8 cellular contexts compared by ENCODE assay signal in the genomic region with DNA sequence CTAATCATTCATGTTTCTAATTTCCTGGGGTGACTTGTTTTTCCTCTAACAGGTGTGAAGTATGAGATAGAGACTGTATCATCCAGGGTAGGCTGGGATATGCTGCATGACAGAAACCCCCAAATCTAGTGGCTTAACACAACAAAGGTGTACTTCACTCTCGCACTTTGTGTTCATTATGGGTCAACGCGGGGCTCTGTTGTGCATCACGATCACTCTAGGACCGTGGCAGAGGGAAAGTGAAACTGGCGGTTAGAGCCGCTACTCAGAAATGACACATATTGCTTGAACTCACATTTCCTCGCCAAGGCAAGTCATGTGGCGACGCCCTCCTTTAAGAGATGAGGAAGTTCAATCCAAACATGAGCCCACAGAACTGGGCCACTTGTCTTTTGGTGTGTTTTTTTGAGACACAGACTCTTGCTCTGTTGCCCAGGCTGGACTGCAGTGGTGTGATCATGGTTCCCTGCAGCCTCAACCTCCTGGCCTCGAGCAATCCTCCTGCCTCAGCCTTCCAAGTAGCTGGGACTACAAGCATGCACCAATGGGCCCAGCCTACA. TPM values are rescaled to one million over a fixed set of nuclear protein-coding genes. Genes with fewer than 3 reads are reported as not detected.
DNase-seq lines count a peak whose midpoint lies in the region; ATAC-seq, FAIRE-seq and TF ChIP-seq lines count a peak whose summit lies in the region.

No MANE protein-coding gene starts in this region.

- peak overlapping the region; percentile 90 to 99 (median 96) for H3K27ac Mint-ChIP-seq in CD8-positive, alpha-beta memory T cell
- peak overlapping the region; percentile 97 to 100 (median 99) for H3K27ac Mint-ChIP-seq in naive thymus-derived CD4-positive, alpha-beta T cell

- peak overlapping the region; percentile 39; the same call in 1 of the 2 replicates for H3K14ac ChIP-seq in IMR-90 (replicated peaks; ENCODE audit: low read depth, low read length)

- no peaks in the 10 kb centered on the region for H3K27me3 ChIP-seq in CD8-positive, alpha-beta memory T cell (ENCODE audit: insufficient read depth, low read length, poor library complexity, severe bottlenecking)
- H3K27me3 ChIP-seq in IMR-90 (ENCODE audit: control insufficient read depth, insufficient read depth, low read length): no peaks in the 10 kb centered on the region
- no peaks in the 10 kb centered on the region for H3K27me3 ChIP-seq in naive thymus-derived CD4-positive, alpha-beta T cell (ENCODE audit: control insufficient read depth in 2 of 2, insufficient read depth in 2 of 2, low read length in 2 of 2)

- H2BK120ac ChIP-seq in IMR-90 (ENCODE audit: low read depth, low read length): peak overlapping the region; percentile 72

- no peaks in the 10 kb centered on the region for H3K27me3 Mint-ChIP-seq in CD8-positive, alpha-beta memory T cell
- H3K27me3 Mint-ChIP-seq in naive thymus-derived CD4-positive, alpha-beta T cell: no peaks in the 10 kb centered on the region

- H3K27ac ChIP-seq in CD8-positive, alpha-beta memory T cell (ENCODE audit: low read depth, low read length): peak overlapping the region; percentile 78
- H3K27ac ChIP-seq in IMR-90 (ENCODE audit: insufficient read depth, low read length): peak overlapping the region; percentile 44
- peak overlapping the region; percentile 79 for H3K27ac ChIP-seq in naive thymus-derived CD4-positive, alpha-beta T cell (ENCODE audit: low read depth, low read length)

- no peaks in the 10 kb centered on the region for H3K9me3 Mint-ChIP-seq in CD8-positive, alpha-beta memory T cell
- H3K9me3 Mint-ChIP-seq in naive thymus-derived CD4-positive, alpha-beta T cell: no peaks in the 10 kb centered on the region

- no peak overlapping the region for H2AK9ac ChIP-seq in IMR-90 (replicated peaks; ENCODE audit: low read depth, low read length, poor library complexity)

- ATAC-seq in GM21390 (IDR thresholded peaks at IDR 0.05; ENCODE audit: unreplicated experiment): peak; percentile 97
- ATAC-seq in IMR-90 (ENCODE audit: low read depth): peak; percentile 86
- ATAC-seq in naive thymus-derived CD4-positive, alpha-beta T cell: peak; percentile 95

- H2BK15ac ChIP-seq in IMR-90 (ENCODE audit: low read depth, low read length): peak overlapping the region; percentile 9; the same call in 1 of the 3 replicates

- no peaks in the 10 kb centered on the region for H3K9me3 ChIP-seq in CD8-positive, alpha-beta memory T cell (ENCODE audit: low read length)
- H3K9me3 ChIP-seq in IMR-90 (ENCODE audit: control insufficient read depth, insufficient read depth, low read length): no peaks in the 10 kb centered on the region
- no peaks in the 10 kb centered on the region for H3K9me3 ChIP-seq in naive thymus-derived CD4-positive, alpha-beta T cell (ENCODE audit: control insufficient read depth in 2 of 3, low read length in 3 of 3)

- no peaks in the 10 kb centered on the region for H3K9me1 ChIP-seq in IMR-90 (ENCODE audit: insufficient read depth, low read length)

- no peaks in the 10 kb centered on the region for H4K20me1 ChIP-seq in IMR-90 (ENCODE audit: insufficient read depth, low read length)

- intact Hi-C loops in IMR-90 (cut with micrococcal nuclease): no loop called here
- intact Hi-C loops in naive thymus-derived CD4-positive, alpha-beta T cell (cut with micrococcal nuclease): loop anchor here (1.0 kb wide), 7 partner anchors 9 to 266 kb away; a partner anchor contains a TSS

- TF ChIP-seq RAD21 in IMR-90 (IDR thresholded peaks at IDR 0.05; ENCODE audit: low read length): no peak

- peak overlapping the region; percentile 43 for H4K5ac ChIP-seq in IMR-90 (ENCODE audit: low read depth, low read length)

- peak overlapping the region; percentile 43 to 87 (median 84) for H3K4me3 Mint-ChIP-seq in CD8-positive, alpha-beta memory T cell
- peak overlapping the region; percentile 61 to 92 (median 89) for H3K4me3 Mint-ChIP-seq in naive thymus-derived CD4-positive, alpha-beta T cell

- no peak overlapping the region for H2AK5ac ChIP-seq in IMR-90 (ENCODE audit: low read depth, low read length)

- H3K4me1 ChIP-seq in CD8-positive, alpha-beta memory T cell (ENCODE audit: insufficient read depth, low read length): peaks cover 25% of the 10 kb centered on the region
- H3K4me1 ChIP-seq in IMR-90 (ENCODE audit: control insufficient read depth, insufficient read depth, low read length): peaks cover 4% of the 10 kb centered on the region
- H3K4me1 ChIP-seq in naive thymus-derived CD4-positive, alpha-beta T cell (ENCODE audit: control insufficient read depth in 2 of 2, insufficient read depth in 2 of 2, low read length in 2 of 2): peaks cover 16 to 25% of the 10 kb centered on the region in 2 donors

- peak; percentile 47 to 82 (median 71) for DNase-seq in CD8-positive, alpha-beta memory T cell
- DNase-seq in IMR-90 (peak; percentile 66), stromal cell of bone marrow (ENCODE audit: low read depth) (peak; percentile 54), NCI-H524 treated with DMSO at 0.1 percent for 48 hours (lab: John Stamatoyannopoulos, UW) (no peak)
- DNase-seq in activated CD4-positive, CD25-positive, alpha-beta regulatory T cell treated with anti-CD3 and anti-CD28 coated beads, Interleukin-2, amount 50 U/mL, for 16 hours (ENCODE audit: low read depth, low spot score): peak; percentile 58
- DNase-seq in naive thymus-derived CD4-positive, alpha-beta T cell: peak; percentile 39 to 78 (median 74)

- H3K4me3 ChIP-seq in CD8-positive, alpha-beta memory T cell (ENCODE audit: low read length): peak overlapping the region; percentile 56
- H3K4me3 ChIP-seq in IMR-90 (ENCODE audit: insufficient read depth, low read depth, low read length): peak overlapping the region; percentile 38
- H3K4me3 ChIP-seq in naive thymus-derived CD4-positive, alpha-beta T cell (ENCODE audit: low read length): peak overlapping the region; percentile 33

- FAIRE-seq in colon (lab: Jason Lieb, UNC): peak; percentile 71

- no peaks in the 10 kb centered on the region for H3K79me1 ChIP-seq in IMR-90 (ENCODE audit: low read depth in 1 of 2, low read length in 2 of 2)

- dilution Hi-C loops in IMR-90 (cut with HindIII; ENCODE audit: low sequenced_read_pairs, unreplicated experiment): no loop called here

- no TSS peak for BruUV-seq in IMR-90 (replicated peaks; lab: Mats Ljungman, UMichigan)

- H3K36me3 ChIP-seq in CD8-positive, alpha-beta memory T cell (ENCODE audit: insufficient read depth, low read length): no peaks in the 10 kb centered on the region
- no peaks in the 10 kb centered on the region for H3K36me3 ChIP-seq in IMR-90 (ENCODE audit: control insufficient read depth, insufficient read depth, low read length)
- no peaks in the 10 kb centered on the region for H3K36me3 ChIP-seq in naive thymus-derived CD4-positive, alpha-beta T cell (ENCODE audit: control insufficient read depth in 2 of 3, insufficient read depth in 3 of 3, low read length in 3 of 3)

- no peak overlapping the region; the same call in 1 of the 2 replicates for H3K56ac ChIP-seq in IMR-90 (ENCODE audit: extremely low read depth, insufficient read depth, low read length)

- peak overlapping the region; percentile 40 for H2BK5ac ChIP-seq in IMR-90 (ENCODE audit: low read depth, low read length, poor library complexity, severe bottlenecking)

- H4K8ac ChIP-seq in IMR-90 (ENCODE audit: low read depth in 2 of 2, low read length in 2 of 2): peak overlapping the region; percentile 10 to 74; a peak in 3 of 4 replicates

- peaks cover 25 to 28% (median 26%) of the 10 kb centered on the region in 3 donors for H3K4me1 Mint-ChIP-seq in CD8-positive, alpha-beta memory T cell
- H3K4me1 Mint-ChIP-seq in naive thymus-derived CD4-positive, alpha-beta T cell: peaks cover 24 to 54% (median 32%) of the 10 kb centered on the region in 7 donors

- peak overlapping the region; percentile 63; the same call in 1 of the 2 replicates for H3K9ac ChIP-seq in IMR-90 (ENCODE audit: low read depth, low read length)

- no peaks in the 10 kb centered on the region for H3K36me3 Mint-ChIP-seq in CD8-positive, alpha-beta memory T cell
- peaks cover 0 to 9% (median 0%) of the 10 kb centered on the region in 5 donors for H3K36me3 Mint-ChIP-seq in naive thymus-derived CD4-positive, alpha-beta T cell

- H2AFZ ChIP-seq in IMR-90 (replicated peaks; ENCODE audit: low read length, poor library complexity): peak overlapping the region; percentile 71

- in situ Hi-C loops in IMR-90 (cut with MboI; ENCODE audit: low sequenced_read_pairs): no loop called here

- H3K23ac ChIP-seq in IMR-90 (ENCODE audit: low read depth, low read length): 0 out of 2 replicates have a peak overlapping the region, but pooled peaks have one; percentile 51

- H4K91ac ChIP-seq in IMR-90 (ENCODE audit: insufficient read depth, low read depth, low read length): peak overlapping the region; percentile 26

- H3K18ac ChIP-seq in IMR-90 (ENCODE audit: low read depth, low read length): peak overlapping the region; percentile 20

- peak overlapping the region; percentile 27; the same call in 1 of the 2 replicates for H2BK20ac ChIP-seq in IMR-90 (ENCODE audit: low read depth, low read length)

- H3K4me2 ChIP-seq in IMR-90 (ENCODE audit: low read depth, low read length): peak overlapping the region; percentile 75

- 60% methylated on average over 3 of the region's 11 CpGs; no CpG with 5 or more reads in 1 of the 2 experiments for WGBS in IMR-90 (ENCODE audit: extremely low coverage in 2 of 2, insufficient read length in 1 of 2), 2 experiments

- POLR2A ChIA-PET in CD8-positive, alpha-beta memory T cell (lab: Charles Lee): interaction anchor here (1.0 kb wide), 1 partner anchor 22 kb away, joined by 3 read pairs; no protein-coding TSS in a partner anchor
- POLR2A ChIA-PET in IMR-90 (lab: Charles Lee; ENCODE audit: unreplicated experiment): no interaction called here
- POLR2A ChIA-PET in naive thymus-derived CD4-positive, alpha-beta T cell (lab: Charles Lee): interaction anchor here (0.6 to 1.1 kb wide), 7 partner anchors 10 to 73 kb away, joined by 3 to 6 read pairs (median 4); no protein-coding TSS in a partner anchor

- TF ChIP-seq CTCF in IMR-90 (conservative IDR thresholded peaks at IDR 0.05; ENCODE audit: low read depth, low read length): no peak

- TF ChIP-seq POLR2A in IMR-90 (IDR thresholded peaks at IDR 0.05; ENCODE audit: low read depth, low read length): no peak

- CTCF ChIA-PET in CD8-positive, alpha-beta memory T cell (lab: Charles Lee): interaction anchor here (1.1 to 1.7 kb wide), 2 partner anchors 22 to 265 kb away, joined by 4 read pairs; no protein-coding TSS in a partner anchor
- CTCF ChIA-PET in IMR-90 (lab: Yijun Ruan, JAX): no interaction called here
- CTCF ChIA-PET in naive thymus-derived CD4-positive, alpha-beta T cell (lab: Charles Lee): interaction anchor here (1.1 to 1.9 kb wide), 2 partner anchors 22 kb away, joined by 4 to 8 read pairs; no protein-coding TSS in a partner anchor

- peak overlapping the region; percentile 64 for H3K4ac ChIP-seq in IMR-90 (ENCODE audit: low read depth, low read length)

RNA-seq across cellular contexts. Expression of a gene that starts 34.4 kb away (rescaled TPM):
- total RNA-seq in CD8-positive, alpha-beta memory T cell: 10 to 100 TPM; 86.4 to 87.8 TPM
- 250 TPM for polyA plus RNA-seq in CD8-positive, alpha-beta memory T cell
- total RNA-seq in IMR-90 (2012; rRNA removed): 69.2 and 84.4 TPM in 2 replicates
- polyA plus RNA-seq in IMR-90 (2012; rRNA removed): 97.7 and 102 TPM in 2 replicates
- 54.2 and 64.1 TPM in 2 replicates for polyA plus RNA-seq in IMR-90 (2012; cell fraction: cytosol; rRNA removed)
- 12.4 and 30.1 TPM in 2 replicates for polyA plus RNA-seq in IMR-90 (2012; cell fraction: nucleus; rRNA removed; ENCODE audit: low replicate concordance)
- 10 to 100 TPM; 48.5 to 91.7 (median 75.5) TPM for total RNA-seq in naive thymus-derived CD4-positive, alpha-beta T cell
- polyA plus RNA-seq in naive thymus-derived CD4-positive, alpha-beta T cell: 100 to 1,000 TPM; 187 to 192 TPM

RNA-seq across cellular contexts. Expression of a gene that starts 41.3 kb away (rescaled TPM):
- total RNA-seq in CD8-positive, alpha-beta memory T cell: 100 to 1,000 TPM; 654 to 662 TPM
- 58.4 TPM for polyA plus RNA-seq in CD8-positive, alpha-beta memory T cell
- 155 and 222 TPM in 2 replicates for total RNA-seq in IMR-90 (2012; rRNA removed)
- 185 and 213 TPM in 2 replicates for polyA plus RNA-seq in IMR-90 (2012; rRNA removed)
- 92.7 and 174 TPM in 2 replicates for polyA plus RNA-seq in IMR-90 (2012; cell fraction: cytosol; rRNA removed)
- 81.5 and 150 TPM in 2 replicates for polyA plus RNA-seq in IMR-90 (2012; cell fraction: nucleus; rRNA removed; ENCODE audit: low replicate concordance)
- 100 to 1,000 TPM in 1 of 5 experiments, 10 to 100 TPM in 4; 21.6 to 392 (median 39.3) TPM for total RNA-seq in naive thymus-derived CD4-positive, alpha-beta T cell
- polyA plus RNA-seq in naive thymus-derived CD4-positive, alpha-beta T cell: 10 to 100 TPM; 48.3 to 67.4 TPM

RNA-seq across cellular contexts. Expression of a gene that starts 48.3 kb away (rescaled TPM):
- total RNA-seq in CD8-positive, alpha-beta memory T cell: 10 to 100 TPM; 55.3 to 57.3 TPM
- polyA plus RNA-seq in CD8-positive, alpha-beta memory T cell: 48.3 TPM
- total RNA-seq in IMR-90 (2012; rRNA removed): 47.1 and 57.5 TPM in 2 replicates
- polyA plus RNA-seq in IMR-90 (2012; rRNA removed): 14.2 and 17.0 TPM in 2 replicates
- 5.6 and 7.2 TPM in 2 replicates for polyA plus RNA-seq in IMR-90 (2012; cell fraction: cytosol; rRNA removed)
- 3.1 and 12.8 TPM in 2 replicates for polyA plus RNA-seq in IMR-90 (2012; cell fraction: nucleus; rRNA removed; ENCODE audit: low replicate concordance)
- total RNA-seq in naive thymus-derived CD4-positive, alpha-beta T cell: 10 to 100 TPM; 48.3 to 58.3 (median 57.8) TPM
- polyA plus RNA-seq in naive thymus-derived CD4-positive, alpha-beta T cell: 10 to 100 TPM; 34.9 to 37.8 TPM
